In the genomic region with DNA sequence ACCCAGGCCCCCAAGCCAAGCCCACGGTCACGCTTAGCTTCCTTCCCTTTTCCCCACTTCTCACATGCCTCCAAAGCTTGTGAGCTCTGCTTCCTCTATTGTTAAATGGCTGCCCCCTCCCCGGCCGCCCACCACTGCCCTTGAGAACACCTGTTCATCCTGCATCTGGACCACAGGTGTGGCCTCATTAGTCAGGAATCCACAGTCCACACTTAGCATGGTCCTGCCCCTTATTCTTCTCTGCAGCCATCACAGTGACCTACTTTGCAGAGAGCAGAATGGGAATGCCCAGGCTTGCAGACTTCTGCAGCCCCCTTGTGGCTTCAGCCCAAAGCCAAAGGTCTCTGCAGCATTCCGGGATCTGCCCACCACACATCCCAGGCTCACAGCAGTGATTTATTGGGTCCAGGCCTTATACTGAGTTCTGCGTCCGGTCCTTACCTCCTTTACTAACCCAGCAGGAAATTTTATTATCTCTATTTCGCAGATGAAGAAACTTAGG, we compare ENCODE assay signal across 15 cellular contexts.
DNase-seq lines count a peak whose midpoint lies in the region; ATAC-seq and TF ChIP-seq lines count a peak whose summit lies in the region.
"Had no signal": no experiment of that assay in that cellular context is flagged by ENCODE, and none has a peak within 500 bp of the region (broad histone marks: within the 10 kb centered on the region; RNA-seq: fewer than 3 reads in every experiment).

No MANE protein-coding gene starts in this region.

- peaks cover 9% of the 10 kb centered on the region for H3K27me3 Mint-ChIP-seq in activated T-helper 1 cell treated with anti-CD3 and anti-CD28 coated beads, Interleukin-12 subunit alpha, Interleukin-12 subunit beta, Interleukin-2, Interleukin-4 antibody, amounts not matched to agents 30 ng/mL and 10 ng/mL and 1 ng/mL, durations not matched to agents 14 hours and 24 hours and 36 hours (ENCODE audit: insufficient read depth)

- TF ChIP-seq POLR2A in right lobe of liver (IDR thresholded peaks at IDR 0.05): no peak

- no peaks in the 10 kb centered on the region for H3K27me3 ChIP-seq in left ventricle myocardium inferior (ENCODE audit: low read depth)
- no peaks in the 10 kb centered on the region for H3K27me3 ChIP-seq in right lobe of liver
- H3K27me3 ChIP-seq: upper lobe of left lung had no signal

- WGBS in right lobe of liver (ENCODE audit: insufficient coverage, low coverage, low lambda C conversion rate, missing lambda C conversion rate): 32% methylated on average over 8 of the region's 8 CpGs

- H3K27ac ChIP-seq in left ventricle myocardium inferior (replicated peaks): no peak overlapping the region
- no peak overlapping the region for H3K27ac ChIP-seq in coronary artery
- H3K27ac ChIP-seq in right lobe of liver: no peak overlapping the region
- H3K27ac ChIP-seq: GM23248, upper lobe of left lung had no signal

- H3K36me3 ChIP-seq in left ventricle myocardium inferior (no peaks in the 10 kb centered on the region), right lobe of liver (no peaks in the 10 kb centered on the region)
- H3K36me3 ChIP-seq: upper lobe of left lung had no signal

- H3K4me3 ChIP-seq in left ventricle myocardium inferior (no peak overlapping the region), coronary artery (no peak overlapping the region), right lobe of liver (no peak overlapping the region)
- H3K4me3 ChIP-seq: GM23248, upper lobe of left lung had no signal

- no peaks in the 10 kb centered on the region for H3K36me3 Mint-ChIP-seq in activated T-helper 1 cell treated with anti-CD3 and anti-CD28 coated beads, Interleukin-12 subunit alpha, Interleukin-12 subunit beta, Interleukin-2, Interleukin-4 antibody, amounts not matched to agents 30 ng/mL and 10 ng/mL and 1 ng/mL, durations not matched to agents 14 hours and 24 hours and 36 hours (ENCODE audit: low read depth)

- no peak overlapping the region for H3K4me3 Mint-ChIP-seq in activated T-helper 1 cell treated with anti-CD3 and anti-CD28 coated beads, Interleukin-12 subunit alpha, Interleukin-12 subunit beta, Interleukin-2, Interleukin-4 antibody, amounts not matched to agents 30 ng/mL and 10 ng/mL and 1 ng/mL, durations not matched to agents 14 hours and 24 hours and 36 hours

- H3K9me3 ChIP-seq in left ventricle myocardium inferior (replicated peaks): no peaks in the 10 kb centered on the region
- H3K9me3 ChIP-seq in right lobe of liver: no peaks in the 10 kb centered on the region
- H3K9me3 ChIP-seq: upper lobe of left lung had no signal

- DNase-seq in left ventricle myocardium inferior (no peak), Right ventricle myocardium superior (no peak), coronary artery (ENCODE audit: low spot score) (peak; percentile 55), right lobe of liver (no peak), NCI-H446 treated with DMSO at 0.1 percent for 48 hours (lab: John Stamatoyannopoulos, UW) (no peak), NCI-H2029 treated with DMSO at 0.1 percent for 48 hours (lab: John Stamatoyannopoulos, UW) (no peak)
- no peak for DNase-seq in activated CD4-positive, alpha-beta T cell treated with anti-CD3 and anti-CD28 coated beads, Interleukin-2, amount 50 U/mL, for 4 hours
- no peak for DNase-seq in activated T-helper 1 cell treated with anti-CD3 and anti-CD28 coated beads, Interleukin-12 subunit alpha, Interleukin-12 subunit beta, Interleukin-2, Interleukin-4 antibody, amounts not matched to agents 30 ng/mL and 10 ng/mL and 1 ng/mL, durations not matched to agents 14 hours and 24 hours and 36 hours (ENCODE audit: low spot score)
- DNase-seq: DMS 273 treated with DMSO at 0.1 percent for 48 hours, GM23248, MM.1S, NCI-H345, SHP77, small intestine, upper lobe of left lung had no signal

- TF ChIP-seq CTCF in left ventricle myocardium inferior (IDR thresholded peaks at IDR 0.05; ENCODE audit: borderline replicate concordance) (peak; percentile 42), coronary artery (IDR thresholded peaks at IDR 0.05) (no peak), right lobe of liver (IDR thresholded peaks at IDR 0.05) (no peak)

- H3K4me1 ChIP-seq in left ventricle myocardium inferior: peaks cover 53% of the 10 kb centered on the region
- H3K4me1 ChIP-seq in right lobe of liver: no peaks in the 10 kb centered on the region

- ATAC-seq in Right ventricle myocardium superior (ENCODE audit: poor library complexity) (no peak), right lobe of liver (peak; percentile 25 to 58 (median 39))

- peaks cover 9% of the 10 kb centered on the region for H3K4me1 Mint-ChIP-seq in activated T-helper 1 cell treated with anti-CD3 and anti-CD28 coated beads, Interleukin-12 subunit alpha, Interleukin-12 subunit beta, Interleukin-2, Interleukin-4 antibody, amounts not matched to agents 30 ng/mL and 10 ng/mL and 1 ng/mL, durations not matched to agents 14 hours and 24 hours and 36 hours (ENCODE audit: low read depth)

- H3K9me3 Mint-ChIP-seq in activated T-helper 1 cell treated with anti-CD3 and anti-CD28 coated beads, Interleukin-12 subunit alpha, Interleukin-12 subunit beta, Interleukin-2, Interleukin-4 antibody, amounts not matched to agents 30 ng/mL and 10 ng/mL and 1 ng/mL, durations not matched to agents 14 hours and 24 hours and 36 hours: no peaks in the 10 kb centered on the region

- intact Hi-C loops in left ventricle myocardium inferior (cut with micrococcal nuclease) (no loop called here), Right ventricle myocardium superior (cut with DNase I) (no loop called here), right lobe of liver (cut with DNase I) (no loop called here)
- intact Hi-C loops in activated T-helper 1 cell treated with anti-CD3 and anti-CD28 coated beads, Interleukin-12 subunit alpha, Interleukin-12 subunit beta, Interleukin-2, Interleukin-4 antibody, amounts not matched to agents 30 ng/mL and 10 ng/mL and 1 ng/mL, durations not matched to agents 14 hours and 24 hours and 36 hours (cut with micrococcal nuclease): no loop called here

- no peak overlapping the region for H3K27ac Mint-ChIP-seq in activated T-helper 1 cell treated with anti-CD3 and anti-CD28 coated beads, Interleukin-12 subunit alpha, Interleukin-12 subunit beta, Interleukin-2, Interleukin-4 antibody, amounts not matched to agents 30 ng/mL and 10 ng/mL and 1 ng/mL, durations not matched to agents 14 hours and 24 hours and 36 hours
